Comparison of ENCODE assay signal across 9 cellular contexts in genomic region chr22:22536515-22536914, GRCh38. TPM values are rescaled to one million over a fixed set of nuclear protein-coding genes. Genes with fewer than 3 reads are reported as not detected.
"Had no signal": no experiment of that assay in that cellular context is flagged by ENCODE, and none has a peak within 500 bp of the region (broad histone marks: within the 10 kb centered on the region; RNA-seq: fewer than 3 reads in every experiment).

No MANE protein-coding gene starts in this region.

- DNase-seq: IMR-90, KBM-7, KG1 had no signal

- ATAC-seq: HepG2 had no signal

- H3K4me2 ChIP-seq: KMS-11 had no signal

- H3K27ac ChIP-seq: HL-60, KMS-11 had no signal

- H3K9ac ChIP-seq: KMS-11 had no signal

- FAIRE-seq: HepG2, HTR-8/SVneo had no signal

RNA-seq across cellular contexts. Expression of gene ZNF280A, which starts 16.4 kb away (rescaled TPM):
- total RNA-seq: HT-29, IMR-90 had no signal
- polyA plus RNA-seq: IgD-negative memory B cell, IMR-90 had no signal

RNA-seq across cellular contexts. Expression of gene PRAME, which starts 22.6 kb away (rescaled TPM):
- total RNA-seq: HT-29, IMR-90 had no signal
- polyA plus RNA-seq: IgD-negative memory B cell, IMR-90 had no signal

RNA-seq across cellular contexts. Expression of gene ZNF280B, which starts 28.0 kb away (rescaled TPM):
- total RNA-seq: HT-29 had no signal
